In genomic region chr7:44238116-44238695, GRCh38 we compare ENCODE assay signal across 2 cellular contexts.
TF ChIP-seq lines count a peak whose summit lies in the region.

No MANE protein-coding gene starts in this region.

TF ChIP-seq in HEK293, 187 proteins besides CTCF, POLR2A, EP300 and RAD21:
- TF ChIP-seq GLIS1 (tag by site-specific recombination; IDR thresholded peaks at IDR 0.05): peak; percentile 51
- no peak for TF ChIP-seq ZNF610 (tag by site-specific recombination; IDR thresholded peaks at IDR 0.05; ENCODE audit: borderline replicate concordance)
- TF ChIP-seq ZNF112 (tag by site-specific recombination; IDR thresholded peaks at IDR 0.05): no peak
- TF ChIP-seq TSHZ1 (tag by site-specific recombination; IDR thresholded peaks at IDR 0.05; ENCODE audit: borderline replicate concordance): no peak
- TF ChIP-seq ZNF843 (tag by site-specific recombination; IDR thresholded peaks at IDR 0.05): no peak
- no peak for TF ChIP-seq ZBTB7A (tag by site-specific recombination; IDR thresholded peaks at IDR 0.05; ENCODE audit: low read depth)

TF ChIP-seq in K562, 482 proteins besides CTCF, POLR2A, EP300 and RAD21:
- TF ChIP-seq MEF2A (IDR thresholded peaks at IDR 0.05; ENCODE audit: control insufficient read depth, low read depth, low read length) (no peak), HDGF (IDR thresholded peaks at IDR 0.05) (no peak), ARID2 (IDR thresholded peaks at IDR 0.05) (no peak), NR2C1 (IDR thresholded peaks at IDR 0.05) (no peak), NR2C1 (tag; IDR thresholded peaks at IDR 0.05) (no peak), SLC30A9 (CRISPR knock-in tag; IDR thresholded peaks at IDR 0.05) (no peak), YY1 (IDR thresholded peaks at IDR 0.05; ENCODE audit: borderline replicate concordance in 1 of 3, control insufficient read depth in 1 of 3, extremely low read depth in 1 of 3, insufficient read depth in 3 of 3, insufficient read length in 1 of 3, insufficient replicate concordance in 2 of 3, low read depth in 1 of 3, low read length in 2 of 3) (no peak), ARHGAP35 (IDR thresholded peaks at IDR 0.05; ENCODE audit: partially characterized antibody) (no peak), NR1H2 (CRISPR knock-in tag; IDR thresholded peaks at IDR 0.05) (no peak), NCOR1 (IDR thresholded peaks at IDR 0.05) (no peak), ZNF354B (CRISPR knock-in tag; IDR thresholded peaks at IDR 0.05) (no peak), ZNF146 (CRISPR knock-in tag; IDR thresholded peaks at IDR 0.05; ENCODE audit: unreplicated experiment) (no peak), TAF15 (IDR thresholded peaks at IDR 0.05; ENCODE audit: low read depth, low read length) (no peak)
- TF ChIP-seq, protein P1, sequence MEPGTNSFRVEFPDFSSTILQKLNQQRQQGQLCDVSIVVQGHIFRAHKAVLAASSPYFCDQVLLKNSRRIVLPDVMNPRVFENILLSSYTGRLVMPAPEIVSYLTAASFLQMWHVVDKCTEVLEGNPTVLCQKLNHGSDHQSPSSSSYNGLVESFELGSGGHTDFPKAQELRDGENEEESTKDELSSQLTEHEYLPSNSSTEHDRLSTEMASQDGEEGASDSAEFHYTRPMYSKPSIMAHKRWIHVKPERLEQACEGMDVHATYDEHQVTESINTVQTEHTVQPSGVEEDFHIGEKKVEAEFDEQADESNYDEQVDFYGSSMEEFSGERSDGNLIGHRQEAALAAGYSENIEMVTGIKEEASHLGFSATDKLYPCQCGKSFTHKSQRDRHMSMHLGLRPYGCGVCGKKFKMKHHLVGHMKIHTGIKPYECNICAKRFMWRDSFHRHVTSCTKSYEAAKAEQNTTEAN (CRISPR knock-in tag; IDR thresholded peaks at IDR 0.05): no peak
